In genomic region chr12:120086801-120087621, GRCh38 we compare ENCODE assay signal across 8 cellular contexts. TPM values are rescaled to one million over a fixed set of nuclear protein-coding genes. Genes with fewer than 3 reads are reported as not detected.
DNase-seq lines count a peak whose midpoint lies in the region; ATAC-seq and TF ChIP-seq lines count a peak whose summit lies in the region.

No MANE protein-coding gene starts in this region.

- H3K36me3 ChIP-seq in adrenal gland (replicated peaks in 1 of 2) (no peaks in the 10 kb centered on the region), heart right ventricle (peaks cover 0 to 12% (median 0%) of the 10 kb centered on the region in 9 donors), upper lobe of right lung (no peaks in the 10 kb centered on the region)

- H3K27ac ChIP-seq in adrenal gland (peak overlapping the region; percentile 35 to 87 (median 78)), heart right ventricle (peak overlapping the region; percentile 27 to 78 (median 74)), upper lobe of right lung (peak overlapping the region; percentile 34)

- H3K4me1 ChIP-seq in adrenal gland (replicated peaks in 1 of 2), result peaks cover 0 to 13% of the 10 kb centered on the region in 2 donors
- peaks cover 2 to 18% (median 13%) of the 10 kb centered on the region in 9 donors for H3K4me1 ChIP-seq in heart right ventricle
- peaks cover 5% of the 10 kb centered on the region for H3K4me1 ChIP-seq in upper lobe of right lung

- peak; percentile 24 to 74 for TF ChIP-seq POLR2A in adrenal gland (IDR thresholded peaks at IDR 0.05)

- H3K9me3 ChIP-seq in adrenal gland (replicated peaks in 1 of 3) (no peaks in the 10 kb centered on the region), heart right ventricle (no peaks in the 10 kb centered on the region), upper lobe of right lung (no peaks in the 10 kb centered on the region)

- TF ChIP-seq CTCF in GM12873 (IDR thresholded peaks at IDR 0.05; ENCODE audit: insufficient read depth, low read depth, low read length, missing control alignments) (peak; percentile 99), adrenal gland (IDR thresholded peaks at IDR 0.05) (peak; percentile 86 to 99 (median 98)), heart right ventricle (IDR thresholded peaks at IDR 0.05) (peak; percentile 94 to 99 (median 98)), upper lobe of right lung (IDR thresholded peaks at IDR 0.05) (peak; percentile 96)

- H3K27me3 ChIP-seq in adrenal gland (no peaks in the 10 kb centered on the region), heart right ventricle (no peaks in the 10 kb centered on the region), upper lobe of right lung (no peaks in the 10 kb centered on the region)

- intact Hi-C loops in adrenal gland (cut with DNase I), result loop anchor here in 1 of 2 donors (5.0 kb wide), 1 partner anchor 100 kb away; the partner anchor contains the start of gene BICDL1
- intact Hi-C loops in heart right ventricle (cut with DNase I), result loop anchor here in 1 of 10 donors (2.0 to 5.0 kb wide), 2 partner anchors 30 to 100 kb away; partner anchors contain the start of genes BICDL1 and RAB35
- intact Hi-C loops in posterior cingulate gyrus (cut with DNase I), result loop anchor here (1.0 to 2.0 kb wide), 2 partner anchors 30 to 98 kb away; partner anchors contain the start of genes BICDL1 and RAB35
- intact Hi-C loops in upper lobe of right lung (cut with DNase I), result no loop called here

- peak overlapping the region in 2 of 4 donors; percentile 12 to 59 for H3K4me3 ChIP-seq in adrenal gland
- H3K4me3 ChIP-seq in heart right ventricle, result peak overlapping the region in 9 of 10 donors; percentile 29 to 59 (median 51)
- peak overlapping the region; percentile 25 for H3K4me3 ChIP-seq in upper lobe of right lung

- ATAC-seq in HG02763 (IDR thresholded peaks at IDR 0.05; ENCODE audit: unreplicated experiment) (peak; percentile 95), heart right ventricle (peak; percentile 97 to 99 (median 98)), upper lobe of right lung (peak; percentile 98)

- DNase-seq in NCI-H1417 (lab: John Stamatoyannopoulos, UW) (peak; percentile 100), SW 1271 (lab: John Stamatoyannopoulos, UW) (peak; percentile 94 to 98), adrenal gland (peak; percentile 99 to 100 (median 100)), heart right ventricle (peak; percentile 97 to 98), posterior cingulate gyrus (peak; percentile 99 to 100 (median 100)), upper lobe of right lung (peak; percentile 98)

- WGBS in adrenal gland, 4 donors, result 0 to 2% (median 0%) methylated on average over 17 to 55 of the region's 55 CpGs
- WGBS in heart right ventricle, 2 donors, result 0 to 1% methylated on average over 55 of the region's 55 CpGs

RNA-seq across cellular contexts. Expression of gene RAB35, which starts 29.5 kb away (rescaled TPM):
- total RNA-seq in adrenal gland (10 to 100 TPM; 18.1 to 49.5 (median 31.8) TPM), heart right ventricle (10 to 100 TPM; 15.4 to 33.6 (median 24.3) TPM), upper lobe of right lung (58.7 TPM)
- polyA plus RNA-seq in adrenal gland (10 to 100 TPM; 13.5 to 30.6 (median 20.5) TPM), heart right ventricle (10 to 100 TPM; 13.3 to 24.1 TPM)
